ENCODE assay signal across 22 cellular contexts in genomic region chr3:23686535-23686934, GRCh38.
A peak's percentile ranks its signal among the peaks of the same experiment; 100 is the strongest.
DNase-seq lines count a peak whose midpoint lies in the region; ATAC-seq, FAIRE-seq and TF ChIP-seq lines count a peak whose summit lies in the region.
"Had no signal": no experiment of that assay in that cellular context is flagged by ENCODE, and none has a peak within 500 bp of the region (broad histone marks: within the 10 kb centered on the region; RNA-seq: fewer than 3 reads in every experiment).

No MANE protein-coding gene starts in this region.

- no peaks in the 10 kb centered on the region for H3K9me2 ChIP-seq in SK-N-SH

- H3K4me1 Mint-ChIP-seq in astrocyte (ENCODE audit: low read depth, unreplicated experiment), result peaks cover 15% of the 10 kb centered on the region
- H3K4me1 Mint-ChIP-seq: activated T-helper 17 cell treated with anti-CD3 and anti-CD28 coated beads, Interleukin-2, amount 50 U/mL, for 72 hours had no signal

- ATAC-seq in SK-N-SH treated with all-trans-retinoic acid at 6 μM for 48 hours (no peak; the same call in 1 of the 3 replicates), HG03196 (IDR thresholded peaks at IDR 0.05; ENCODE audit: unreplicated experiment) (no peak), omental fat pad (ENCODE audit: low FRiP score) (no peak)
- ATAC-seq: naive thymus-derived CD8-positive, alpha-beta T cell had no signal

- POLR2A ChIA-PET in SK-N-SH (lab: Yijun Ruan, JAX), result no interaction called here

- H3K36me3 Mint-ChIP-seq in astrocyte (ENCODE audit: low read depth, unreplicated experiment), result peaks cover 10% of the 10 kb centered on the region
- H3K36me3 Mint-ChIP-seq: activated CD4-positive, alpha-beta memory T cell treated with anti-CD3 and anti-CD28 coated beads for 36 hours; activated naive CD8-positive, alpha-beta T cell; CD8-positive, alpha-beta memory T cell had no signal

- H3K9me3 ChIP-seq in SK-N-SH (no peaks in the 10 kb centered on the region), astrocyte (ENCODE audit: insufficient read depth, low read depth, low read length) (no peaks in the 10 kb centered on the region), vagina (no peaks in the 10 kb centered on the region)

- TF ChIP-seq RAD21 in SK-N-SH (IDR thresholded peaks at IDR 0.05; ENCODE audit: low read length), result no peak

- whole genome bisulfite sequencing in SK-N-SH (ENCODE audit: low lambda C conversion rate), result 79% methylated on average over 3 of the region's 3 CpGs

- TF ChIP-seq EP300 in SK-N-SH (IDR thresholded peaks at IDR 0.05; ENCODE audit: borderline replicate concordance in 1 of 2, low read depth in 1 of 2, low read length in 1 of 2), result no peak; a peak in 1 of 4 replicates

- H3K27ac ChIP-seq in SK-N-SH (ENCODE audit: low read depth in 2 of 2, low read length in 1 of 2), result peak overlapping the region in 1 of 2 experiments; percentile 92; a peak in 3 of 4 replicates
- peak overlapping the region; percentile 25 for H3K27ac ChIP-seq in astrocyte (ENCODE audit: low read depth, low read length)
- peak overlapping the region; percentile 56 for H3K27ac ChIP-seq in vagina
- H3K27ac ChIP-seq: HL-60 had no signal

- H2AFZ ChIP-seq in SK-N-SH (ENCODE audit: low read depth) (no peak overlapping the region), astrocyte (ENCODE audit: low read depth, low read length) (no peak overlapping the region)

- H3K4me3 ChIP-seq in SK-N-SH (ENCODE audit: low read depth in 2 of 2, low read length in 1 of 2) (no peak overlapping the region), astrocyte (ENCODE audit: insufficient read depth, low read depth, low read length) (no peak overlapping the region), vagina (no peak overlapping the region)
- H3K4me3 ChIP-seq: heart right ventricle had no signal

- peak; percentile 53 for DNase-seq in SK-N-SH
- no peak for DNase-seq in astrocyte (ENCODE audit: low read depth)
- peak; percentile 20 for DNase-seq in myocyte (ENCODE audit: low read depth)
- no peak for DNase-seq in vagina (ENCODE audit: extremely low spot score in 2 of 2)
- DNase-seq in islet precursor cell, result no peak
- no peak for DNase-seq in omental fat pad (ENCODE audit: low spot score)
- DNase-seq: activated CD8-positive, alpha-beta memory T cell treated with anti-CD3 and anti-CD28 coated beads, Interleukin-2, amount 50 U/mL, for 48 hours; CD8-positive, alpha-beta memory T cell; H9; naive thymus-derived CD8-positive, alpha-beta T cell; NCI-H187; NCI-H526 treated with DMSO at 0.1 percent for 48 hours; stimulated activated CD8-positive, alpha-beta memory T cell treated with anti-CD3 and anti-CD28 coated beads, Interleukin-4, amount 100 ng/mL, for 48 hours had no signal

- peak overlapping the region; percentile 9; the same call in 1 of the 2 replicates for H3K9ac ChIP-seq in SK-N-SH
- peak overlapping the region; percentile 17 for H3K9ac ChIP-seq in astrocyte (ENCODE audit: low read length)

- H3K9me3 Mint-ChIP-seq in astrocyte (ENCODE audit: unreplicated experiment), result peaks cover 20% of the 10 kb centered on the region
- H3K9me3 Mint-ChIP-seq: activated T-helper 17 cell treated with anti-CD3 and anti-CD28 coated beads, Interleukin-2, amount 50 U/mL, for 72 hours had no signal

- TF ChIP-seq CTCF in SK-N-SH (IDR thresholded peaks at IDR 0.05) (no peak), astrocyte (IDR thresholded peaks at IDR 0.05; ENCODE audit: insufficient read depth, low read depth, low read length) (no peak), vagina (IDR thresholded peaks at IDR 0.05) (no peak), omental fat pad (IDR thresholded peaks at IDR 0.05) (no peak)

- H3K27me3 ChIP-seq in SK-N-SH (ENCODE audit: insufficient read depth) (no peaks in the 10 kb centered on the region), astrocyte (ENCODE audit: insufficient read depth, low read length) (no peaks in the 10 kb centered on the region), vagina (no peaks in the 10 kb centered on the region)
- H3K27me3 ChIP-seq: heart right ventricle had no signal

- H3K4me1 ChIP-seq in SK-N-SH (ENCODE audit: control insufficient read depth in 1 of 2, insufficient read depth in 2 of 2, low read depth in 1 of 2, low read length in 1 of 2) (peaks cover 11 to 16% of the 10 kb centered on the region in 2 experiments; a peak in 2 of 4 replicates), astrocyte (ENCODE audit: insufficient read depth, low read length) (peaks cover 16% of the 10 kb centered on the region), vagina (peaks cover 21% of the 10 kb centered on the region)

- H3F3A ChIP-seq in SK-N-SH (replicated peaks; ENCODE audit: insufficient read depth), result peaks cover 10% of the 10 kb centered on the region

- H3K79me2 ChIP-seq in SK-N-SH (ENCODE audit: insufficient read depth) (no peaks in the 10 kb centered on the region), astrocyte (ENCODE audit: insufficient read depth, low read length) (no peaks in the 10 kb centered on the region)

- H3K36me3 ChIP-seq in SK-N-SH (replicated peaks in 1 of 2; ENCODE audit: control insufficient read depth in 1 of 2, insufficient read depth in 2 of 2, low read length in 1 of 2) (no peaks in the 10 kb centered on the region), astrocyte (ENCODE audit: insufficient read depth, low read length) (no peaks in the 10 kb centered on the region), vagina (no peaks in the 10 kb centered on the region)
- H3K36me3 ChIP-seq: heart right ventricle had no signal

- H3K27ac Mint-ChIP-seq in astrocyte (ENCODE audit: unreplicated experiment), result peak overlapping the region; percentile 86
- H3K27ac Mint-ChIP-seq: activated CD4-positive, alpha-beta memory T cell treated with anti-CD3 and anti-CD28 coated beads for 36 hours; activated naive CD8-positive, alpha-beta T cell; activated T-helper 17 cell treated with anti-CD3 and anti-CD28 coated beads, Interleukin-2, amount 50 U/mL, for 72 hours; naive thymus-derived CD8-positive, alpha-beta T cell had no signal

- H3K27me3 Mint-ChIP-seq in astrocyte (ENCODE audit: low read depth, unreplicated experiment), result no peaks in the 10 kb centered on the region
- H3K27me3 Mint-ChIP-seq: activated naive CD8-positive, alpha-beta T cell; activated T-helper 17 cell treated with anti-CD3 and anti-CD28 coated beads, Interleukin-2, amount 50 U/mL, for 72 hours had no signal

- intact Hi-C loops in vagina (cut with DNase I), result no loop called here

- H3K4me2 ChIP-seq in SK-N-SH (peak overlapping the region; percentile 45), astrocyte (ENCODE audit: low read length) (peak overlapping the region; percentile 45)

- FAIRE-seq in astrocyte (lab: Jason Lieb, UNC), result no peak
- FAIRE-seq: GM18507, HepG2 had no signal

- CTCF ChIA-PET in SK-N-SH (lab: Yijun Ruan, JAX), result interaction anchor here (1.3 kb wide), 1 partner anchor 59 kb away, joined by 3 read pairs; no protein-coding TSS in a partner anchor

- H4K20me1 ChIP-seq in SK-N-SH (ENCODE audit: insufficient read depth), result no peaks in the 10 kb centered on the region
- H4K20me1 ChIP-seq in astrocyte (ENCODE audit: insufficient read depth, low read length), result no peaks in the 10 kb centered on the region

- no peak overlapping the region for H3K4me3 Mint-ChIP-seq in astrocyte (ENCODE audit: unreplicated experiment)
- H3K4me3 Mint-ChIP-seq: activated CD4-positive, alpha-beta memory T cell treated with anti-CD3 and anti-CD28 coated beads for 36 hours; activated naive CD8-positive, alpha-beta T cell; activated T-helper 17 cell treated with anti-CD3 and anti-CD28 coated beads, Interleukin-2, amount 50 U/mL, for 72 hours; CD8-positive, alpha-beta memory T cell; H9; naive thymus-derived CD8-positive, alpha-beta T cell had no signal

- no peak for TF ChIP-seq POLR2A in vagina (IDR thresholded peaks at IDR 0.05)

TF ChIP-seq in SK-N-SH, 30 proteins besides CTCF, POLR2A, EP300 and RAD21 (continues in another document):
- no peak for TF ChIP-seq FOSL2 (IDR thresholded peaks at IDR 0.05; ENCODE audit: borderline replicate concordance, low read depth)
- no peak for TF ChIP-seq RCOR1 (IDR thresholded peaks at IDR 0.05; ENCODE audit: low read length)
- no peak for TF ChIP-seq ZBTB33 (IDR thresholded peaks at IDR 0.05; ENCODE audit: borderline replicate concordance, low read depth)
- TF ChIP-seq FOXJ3 (CRISPR knock-in tag; IDR thresholded peaks at IDR 0.05), result no peak
- TF ChIP-seq MXI1 (IDR thresholded peaks at IDR 0.05; ENCODE audit: low read depth, low read length), result no peak

TF ChIP-seq in SK-N-SH treated with all-trans-retinoic acid at 6 μM for 48 hours, 23 proteins besides CTCF, POLR2A, EP300 and RAD21:
- no peak for TF ChIP-seq ISL1 (CRISPR knock-in tag; IDR thresholded peaks at IDR 0.05)
- no peak for TF ChIP-seq TCF4 (CRISPR knock-in tag; IDR thresholded peaks at IDR 0.05; ENCODE audit: borderline replicate concordance)
- no peak for TF ChIP-seq TOX (CRISPR knock-in tag; IDR thresholded peaks at IDR 0.05; ENCODE audit: borderline replicate concordance)
- no peak for TF ChIP-seq ZNF565 (CRISPR knock-in tag; conservative IDR thresholded peaks at IDR 0.05; ENCODE audit: low read depth)
- TF ChIP-seq RARB (CRISPR knock-in tag; IDR thresholded peaks at IDR 0.05), result no peak
- no peak for TF ChIP-seq CSDC2 (CRISPR knock-in tag; IDR thresholded peaks at IDR 0.05)
- TF ChIP-seq ARNTL (CRISPR knock-in tag; IDR thresholded peaks at IDR 0.05; ENCODE audit: borderline replicate concordance, low read depth), result no peak
- no peak for TF ChIP-seq ZNF70 (CRISPR knock-in tag; IDR thresholded peaks at IDR 0.05)
- TF ChIP-seq BACH2 (CRISPR knock-in tag; IDR thresholded peaks at IDR 0.05; ENCODE audit: borderline replicate concordance), result no peak
- TF ChIP-seq OSR1 (CRISPR knock-in tag; IDR thresholded peaks at IDR 0.05), result no peak
- no peak for TF ChIP-seq CREB5 (CRISPR knock-in tag; IDR thresholded peaks at IDR 0.05; ENCODE audit: low read depth)
- TF ChIP-seq ZFP30 (CRISPR knock-in tag; IDR thresholded peaks at IDR 0.05), result no peak

Comparison
In these comparisons a context has a peak if more than half of its experiments do, and no peak if none do; other contexts are left out.
1. DNase-seq: peak in SK-N-SH (single experiment) and myocyte (single experiment); none in astrocyte (single experiment), vagina (0 of 2), islet precursor cell (single experiment) and omental fat pad (single experiment).